In the genomic region with DNA sequence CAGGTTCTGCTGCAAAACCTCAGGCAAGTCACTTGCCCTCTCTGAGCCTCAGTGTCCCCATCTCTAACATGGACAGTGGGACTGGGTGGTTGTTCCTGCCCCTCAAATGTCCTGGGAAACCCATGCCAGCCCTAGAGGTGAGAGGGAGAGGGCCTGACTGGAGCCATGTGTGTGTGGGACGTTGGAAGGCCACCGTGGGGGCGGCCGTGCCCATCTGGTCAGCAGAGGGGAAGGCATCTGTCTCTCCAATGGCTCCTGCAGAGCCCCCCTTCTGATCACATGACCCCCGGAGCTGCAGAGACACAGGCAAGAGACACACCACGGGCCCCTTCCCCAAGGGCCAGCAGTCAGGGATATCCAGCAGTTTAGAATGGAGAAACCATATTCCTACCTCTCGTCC, we compare ENCODE assay signal across 11 cellular contexts. TPM values are rescaled to one million over a fixed set of nuclear protein-coding genes. Genes with fewer than 3 reads are reported as not detected.
DNase-seq lines count a peak whose midpoint lies in the region; ATAC-seq and TF ChIP-seq lines count a peak whose summit lies in the region.
"Had no signal": no experiment of that assay in that cellular context is flagged by ENCODE, and none has a peak within 500 bp of the region (broad histone marks: within the 10 kb centered on the region; RNA-seq: fewer than 3 reads in every experiment).

No MANE protein-coding gene starts in this region.

- no peaks in the 10 kb centered on the region for H3K36me3 Mint-ChIP-seq in CD8-positive, alpha-beta T cell
- no peaks in the 10 kb centered on the region for H3K36me3 Mint-ChIP-seq in naive B cell

- peak overlapping the region; percentile 63 for H3K4me3 Mint-ChIP-seq in CD8-positive, alpha-beta T cell
- H3K4me3 Mint-ChIP-seq in naive B cell, result peak overlapping the region in 6 of 8 donors; percentile 33 to 79 (median 68)

- CTCF ChIA-PET in CD8-positive, alpha-beta T cell (lab: Charles Lee), result interaction anchor here (0.5 to 1.0 kb wide), 2 partner anchors 9 to 87 kb away, joined by 3 to 4 read pairs; no protein-coding TSS in a partner anchor

- TF ChIP-seq CTCF in CD8-positive, alpha-beta T cell (IDR thresholded peaks at IDR 0.05), result no peak

- H3K4me1 ChIP-seq in CD8-positive, alpha-beta T cell (ENCODE audit: insufficient read depth, low read length), result peaks cover 13% of the 10 kb centered on the region
- H3K4me1 ChIP-seq: foreskin keratinocyte had no signal

- DNase-seq in CD8-positive, alpha-beta T cell, result no peak
- no peak for DNase-seq in naive B cell
- DNase-seq in globus pallidus (ENCODE audit: low spot score), result no peak
- no peak for DNase-seq in MV-4-11 (lab: John Stamatoyannopoulos, UW)
- DNase-seq: activated CD4-positive, alpha-beta T cell treated with anti-CD3 and anti-CD28 coated beads, Interleukin-2, amount 50 U/mL, for 1 hour; foreskin keratinocyte; HCEC 1CT; trophoblast cell had no signal

- peaks cover 9% of the 10 kb centered on the region for H3K4me1 Mint-ChIP-seq in CD8-positive, alpha-beta T cell (ENCODE audit: low read depth)
- peaks cover 7 to 11% (median 8%) of the 10 kb centered on the region in 3 donors for H3K4me1 Mint-ChIP-seq in naive B cell

- ATAC-seq in CD8-positive, alpha-beta T cell, result no peak
- ATAC-seq in naive B cell (ENCODE audit: low read depth in 2 of 2) (no peak), HG03342 (IDR thresholded peaks at IDR 0.05; ENCODE audit: unreplicated experiment) (no peak)

- H3K36me3 ChIP-seq in CD8-positive, alpha-beta T cell (ENCODE audit: insufficient read depth, low read length), result no peaks in the 10 kb centered on the region

- H3K9me3 ChIP-seq in CD8-positive, alpha-beta T cell (ENCODE audit: low read length), result no peaks in the 10 kb centered on the region
- H3K9me3 ChIP-seq: mucosa of descending colon had no signal

- H3K27ac ChIP-seq in CD8-positive, alpha-beta T cell (ENCODE audit: low read depth, low read length), result no peak overlapping the region
- H3K27ac ChIP-seq in angular gyrus (ENCODE audit: low read depth, low read length), result peak overlapping the region; percentile 85
- H3K27ac ChIP-seq: foreskin keratinocyte had no signal

- POLR2A ChIA-PET in CD8-positive, alpha-beta T cell (lab: Charles Lee), result no interaction called here

- H3K9me3 Mint-ChIP-seq in CD8-positive, alpha-beta T cell, result no peaks in the 10 kb centered on the region
- no peaks in the 10 kb centered on the region for H3K9me3 Mint-ChIP-seq in naive B cell

- H3K4me3 ChIP-seq in CD8-positive, alpha-beta T cell (ENCODE audit: low read depth, low read length), result no peak overlapping the region
- H3K4me3 ChIP-seq: mucosa of descending colon had no signal

- no peak overlapping the region for H3K27ac Mint-ChIP-seq in CD8-positive, alpha-beta T cell
- H3K27ac Mint-ChIP-seq in naive B cell, result no peak overlapping the region

- peaks cover 3% of the 10 kb centered on the region for H3K27me3 ChIP-seq in CD8-positive, alpha-beta T cell (ENCODE audit: insufficient read depth, low read length)

- intact Hi-C loops in CD8-positive, alpha-beta T cell (cut with DNase I, micrococcal nuclease), result loop anchor here in 1 of 2 experiments (5.0 kb wide), 1 partner anchor 243 kb away; no protein-coding TSS in a partner anchor

- peaks cover 10% of the 10 kb centered on the region for H3K27me3 Mint-ChIP-seq in CD8-positive, alpha-beta T cell (ENCODE audit: low read depth)
- H3K27me3 Mint-ChIP-seq in naive B cell, result peaks cover 5 to 38% (median 30%) of the 10 kb centered on the region in 3 donors

RNA-seq across cellular contexts. Expression of a gene that starts 1.7 kb away (rescaled TPM):
- total RNA-seq in CD8-positive, alpha-beta T cell, result 1 to 10 TPM; 1.4 to 1.5 TPM
- polyA plus RNA-seq in naive B cell (ENCODE audit: low read depth in 6 of 6), result under 1 TPM in 4 of 6 donors, not detected in 2; 0.15 to 0.49 (median 0.20) TPM

RNA-seq across cellular contexts. Expression of a gene that starts 13.5 kb away (rescaled TPM):
- 100 to 1,000 TPM; 109 to 116 TPM for total RNA-seq in CD8-positive, alpha-beta T cell
- polyA plus RNA-seq in naive B cell (ENCODE audit: low read depth in 6 of 6), result 10 to 100 TPM in 2 of 6 donors, 1 to 10 TPM in 4; 5.6 to 34.6 (median 9.9) TPM

RNA-seq across cellular contexts. Expression of a gene that starts 44.8 kb away (rescaled TPM):
- total RNA-seq in CD8-positive, alpha-beta T cell, result 10 to 100 TPM; 56.6 to 67.4 TPM
- 10 to 100 TPM; 74.7 to 98.3 (median 93.5) TPM for polyA plus RNA-seq in naive B cell (ENCODE audit: low read depth in 6 of 6)

RNA-seq across cellular contexts. Expression of a gene that starts 55.6 kb away (rescaled TPM):
- total RNA-seq in CD8-positive, alpha-beta T cell, result not detected
- 1 to 10 TPM in 2 of 6 donors, under 1 TPM in 1, not detected in 3; 0.44 to 1.2 (median 1.2) TPM for polyA plus RNA-seq in naive B cell (ENCODE audit: low read depth in 6 of 6)
